In the genomic region with DNA sequence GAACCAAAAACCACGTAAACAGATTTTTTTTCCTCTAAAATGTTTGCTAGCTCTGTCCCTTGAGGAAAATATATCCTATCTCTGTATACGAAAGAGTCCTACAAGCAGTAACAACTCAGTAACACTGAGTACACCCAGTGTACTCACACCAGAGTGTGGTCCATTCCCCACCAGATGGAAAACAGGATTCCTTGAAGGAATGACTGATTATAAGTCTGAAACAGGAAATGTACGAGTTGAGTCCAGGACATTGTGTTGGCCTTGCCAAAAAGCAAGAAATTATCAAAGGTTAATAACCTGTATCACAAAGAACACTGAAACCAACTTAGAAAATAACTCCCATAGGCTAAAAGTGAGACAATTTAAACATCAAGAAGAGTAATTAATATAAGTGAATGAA, we compare ENCODE assay signal across 1 cellular context.
TF ChIP-seq lines count a peak whose summit lies in the region.

No MANE protein-coding gene starts in this region.

TF ChIP-seq in SK-N-SH, 30 proteins besides CTCF, POLR2A, EP300 and RAD21 (continued from another document):
- TF ChIP-seq SIN3A (IDR thresholded peaks at IDR 0.05; ENCODE audit: borderline replicate concordance, low read depth, low read length): no peak
- TF ChIP-seq FOXJ3 (CRISPR knock-in tag; IDR thresholded peaks at IDR 0.05): no peak
- TF ChIP-seq PBX3 (IDR thresholded peaks at IDR 0.05): no peak
- no peak for TF ChIP-seq CHD2 (IDR thresholded peaks at IDR 0.05; ENCODE audit: low read length, partially characterized antibody)
